Comparison of ENCODE assay signal across 19 cellular contexts in genomic region chr1:30299393-30299792, GRCh38.
DNase-seq lines count a peak whose midpoint lies in the region; ATAC-seq and TF ChIP-seq lines count a peak whose summit lies in the region.
"Had no signal": no experiment of that assay in that cellular context is flagged by ENCODE, and none has a peak within 500 bp of the region (broad histone marks: within the 10 kb centered on the region; RNA-seq: fewer than 3 reads in every experiment).

No MANE protein-coding gene starts in this region.

- H3K36me3 Mint-ChIP-seq in MCF 10A (ENCODE audit: insufficient read depth, unreplicated experiment): peaks cover 5% of the 10 kb centered on the region
- H3K36me3 Mint-ChIP-seq: CD14-positive monocyte; CD4-positive, alpha-beta memory T cell had no signal

- H3K79me1 ChIP-seq in mesendoderm (ENCODE audit: low read length): no peaks in the 10 kb centered on the region

- peak; percentile 39 for DNase-seq in MCF 10A (ENCODE audit: unreplicated experiment)
- no peak for DNase-seq in breast epithelium (ENCODE audit: low spot score in 2 of 2)
- DNase-seq in mammary epithelial cell: peak; percentile 40
- DNase-seq in epithelial cell of esophagus (ENCODE audit: low read depth): peak; percentile 1
- peak; percentile 19 for DNase-seq in mesendoderm
- DNase-seq in HuH-7.5 (ENCODE audit: low spot score): no peak
- DNase-seq in NCI-H510A treated with DMSO at 0.1 percent for 48 hours (lab: John Stamatoyannopoulos, UW): no peak
- DNase-seq: 8988T; CD4-positive, alpha-beta memory T cell; DMS153; DMS79; GDM1; H7 had no signal

- H3K4me1 ChIP-seq in breast epithelium (no peaks in the 10 kb centered on the region), mammary epithelial cell (ENCODE audit: insufficient read depth, low read length) (no peaks in the 10 kb centered on the region), mesendoderm (ENCODE audit: control insufficient read depth, low read depth, low read length) (peaks cover 6% of the 10 kb centered on the region)

- no peak overlapping the region for H2AFZ ChIP-seq in mammary epithelial cell (ENCODE audit: low read depth, low read length)
- H2AFZ ChIP-seq: GM23338 had no signal

- no peak overlapping the region for H3K4me3 Mint-ChIP-seq in MCF 10A (ENCODE audit: unreplicated experiment)
- H3K4me3 Mint-ChIP-seq: CD14-positive monocyte; CD4-positive, alpha-beta memory T cell; GM23338 had no signal

- no peak overlapping the region for H3K4me2 ChIP-seq in mammary epithelial cell (ENCODE audit: insufficient read depth, low read depth, low read length)
- no peak overlapping the region for H3K4me2 ChIP-seq in mesendoderm (ENCODE audit: low read length)
- H3K4me2 ChIP-seq: BLaER1, GM23338 had no signal

- H2AK5ac ChIP-seq in mesendoderm (ENCODE audit: low read length): no peak overlapping the region

- no peak overlapping the region for H3K4ac ChIP-seq in mesendoderm (ENCODE audit: low read depth, low read length)

- POLR2A ChIA-PET in MCF 10A (lab: Yijun Ruan, JAX): no interaction called here

- no peak overlapping the region for H4K8ac ChIP-seq in mesendoderm (ENCODE audit: low read depth, low read length)

- H3K27ac ChIP-seq in breast epithelium (no peak overlapping the region), mammary epithelial cell (ENCODE audit: insufficient read depth, low read depth, low read length) (no peak overlapping the region), mesendoderm (ENCODE audit: low read depth, low read length) (no peak overlapping the region)
- H3K27ac ChIP-seq: BLaER1 had no signal

- H3K23ac ChIP-seq in mesendoderm (ENCODE audit: low read length): no peak overlapping the region

- no peak overlapping the region for H4K5ac ChIP-seq in mesendoderm (ENCODE audit: low read length)

- no peak overlapping the region for H3K56ac ChIP-seq in mesendoderm (ENCODE audit: low read length)

- peaks cover 59% of the 10 kb centered on the region for H3K27me3 Mint-ChIP-seq in MCF 10A (ENCODE audit: insufficient read depth, unreplicated experiment)

- in situ Hi-C loops in mammary epithelial cell (cut with MboI; ENCODE audit: low sequenced_read_pairs in 2 of 2): no loop called here

- H3K4me1 Mint-ChIP-seq in MCF 10A (ENCODE audit: insufficient read depth, unreplicated experiment): no peaks in the 10 kb centered on the region
- H3K4me1 Mint-ChIP-seq: CD14-positive monocyte; CD4-positive, alpha-beta memory T cell had no signal

- BruUV-seq in MCF 10A (replicated peaks; lab: Mats Ljungman, UMichigan): no TSS peak
- BruUV-seq in mammary epithelial cell (replicated peaks; lab: Mats Ljungman, UMichigan): no TSS peak

- CTCF ChIA-PET in MCF 10A (lab: Yijun Ruan, JAX): no interaction called here
- CTCF ChIA-PET in mammary epithelial cell (lab: Charles Lee; ENCODE audit: low non-redundant PET): no interaction called here

- ATAC-seq in GM21526 (IDR thresholded peaks at IDR 0.05; ENCODE audit: low FRiP score, unreplicated experiment): no peak
- ATAC-seq: GM23338, HCT116, K562 had no signal

- 67% methylated on average over 2 of the region's 2 CpGs for WGBS in mammary epithelial cell (ENCODE audit: low coverage, missing lambda C conversion rate)
- WGBS in mesendoderm (ENCODE audit: extremely low coverage, insufficient coverage, low lambda C conversion rate): no CpG with 5 or more reads among the region's 2 CpGs

- H3K9ac ChIP-seq in mammary epithelial cell (ENCODE audit: insufficient read depth, low read length) (no peak overlapping the region), mesendoderm (ENCODE audit: low read length) (no peak overlapping the region)
- H3K9ac ChIP-seq: BLaER1 had no signal

- TF ChIP-seq POLR2A in breast epithelium (IDR thresholded peaks at IDR 0.05): no peak

- H2BK15ac ChIP-seq in mesendoderm (replicated peaks; ENCODE audit: low read depth): no peak overlapping the region

- intact Hi-C loops in MCF 10A (cut with micrococcal nuclease): no loop called here
- intact Hi-C loops in breast epithelium (cut with DNase I; ENCODE audit: low total_unique reads): no loop called here
- intact Hi-C loops in mammary epithelial cell (cut with micrococcal nuclease): loop anchor here (10.0 kb wide), 1 partner anchor 405 kb away; no protein-coding TSS in a partner anchor

- no peak overlapping the region for H3K4me3 ChIP-seq in breast epithelium
- H3K4me3 ChIP-seq in mammary epithelial cell (replicated peaks in 1 of 3; ENCODE audit: insufficient read depth in 1 of 3, low read depth in 2 of 3, low read length in 3 of 3): no peak overlapping the region
- no peak overlapping the region for H3K4me3 ChIP-seq in epithelial cell of esophagus (ENCODE audit: low read length)
- no peak overlapping the region for H3K4me3 ChIP-seq in mesendoderm (ENCODE audit: low read length)
- H3K4me3 ChIP-seq: BLaER1, GM23338, K562 had no signal

- H2BK5ac ChIP-seq in mesendoderm (ENCODE audit: low read length): peak overlapping the region; percentile 7

- H3K79me2 ChIP-seq in mammary epithelial cell (ENCODE audit: insufficient read depth, low read length) (no peaks in the 10 kb centered on the region), mesendoderm (ENCODE audit: control insufficient read depth, insufficient read depth, low read length) (no peaks in the 10 kb centered on the region)

- no peak overlapping the region for H3K27ac Mint-ChIP-seq in MCF 10A (ENCODE audit: low read depth, unreplicated experiment)
- H3K27ac Mint-ChIP-seq: CD14-positive monocyte; CD4-positive, alpha-beta memory T cell; GM23338 had no signal

- H3K9me3 ChIP-seq in breast epithelium (no peaks in the 10 kb centered on the region), mammary epithelial cell (replicated peaks; ENCODE audit: insufficient read depth, low read length) (no peaks in the 10 kb centered on the region)

- H3K9me3 Mint-ChIP-seq in MCF 10A (ENCODE audit: unreplicated experiment): no peaks in the 10 kb centered on the region

- peak overlapping the region; percentile 63 for H3K18ac ChIP-seq in mesendoderm (ENCODE audit: low read length)

- no peaks in the 10 kb centered on the region for H4K20me1 ChIP-seq in mammary epithelial cell (ENCODE audit: insufficient read depth, low read length)
- H4K20me1 ChIP-seq: BLaER1 had no signal

- dilution Hi-C loops in mammary epithelial cell (cut with HindIII; ENCODE audit: low sequenced_read_pairs): no loop called here

- peak overlapping the region; percentile 37 for H2BK120ac ChIP-seq in mesendoderm (ENCODE audit: low read depth, low read length)

- peaks cover 0 to 12% of the 10 kb centered on the region in 2 donors for H3K27me3 ChIP-seq in breast epithelium
- no peaks in the 10 kb centered on the region for H3K27me3 ChIP-seq in mammary epithelial cell (ENCODE audit: insufficient read depth, low read length)
- H3K27me3 ChIP-seq in mesendoderm (ENCODE audit: insufficient read depth, low read length, poor library complexity): no peaks in the 10 kb centered on the region
- H3K27me3 ChIP-seq: BLaER1 had no signal

- H3K36me3 ChIP-seq in breast epithelium: no peaks in the 10 kb centered on the region
- no peaks in the 10 kb centered on the region for H3K36me3 ChIP-seq in mammary epithelial cell (ENCODE audit: insufficient read depth, low read length)
- no peaks in the 10 kb centered on the region for H3K36me3 ChIP-seq in mesendoderm (ENCODE audit: control insufficient read depth, insufficient read depth, low read length)

- TF ChIP-seq CTCF in MCF 10A (IDR thresholded peaks at IDR 0.05; ENCODE audit: unreplicated experiment) (no peak), breast epithelium (IDR thresholded peaks at IDR 0.05) (no peak), mammary epithelial cell (conservative IDR thresholded peaks at IDR 0.05 in 1 of 2, IDR thresholded peaks at IDR 0.05 in 1 of 2; ENCODE audit: extremely low read depth in 1 of 2, insufficient read depth in 1 of 2, low read depth in 1 of 2, low read length in 2 of 2) (no peak), epithelial cell of esophagus (IDR thresholded peaks at IDR 0.05; ENCODE audit: insufficient read depth, low read depth, low read length, missing control alignments) (no peak)

Comparison
In these comparisons a context has a peak if more than half of its experiments do, and no peak if none do; other contexts are left out.
1. DNase-seq: peak in MCF 10A (single experiment), mammary epithelial cell (single experiment), epithelial cell of esophagus (single experiment) and mesendoderm (single experiment); none in breast epithelium (0 of 2), HuH-7.5 (single experiment) and NCI-H510A treated with DMSO at 0.1 percent for 48 hours (single experiment).